Comparison of ENCODE assay signal across 8 cellular contexts in the genomic region with DNA sequence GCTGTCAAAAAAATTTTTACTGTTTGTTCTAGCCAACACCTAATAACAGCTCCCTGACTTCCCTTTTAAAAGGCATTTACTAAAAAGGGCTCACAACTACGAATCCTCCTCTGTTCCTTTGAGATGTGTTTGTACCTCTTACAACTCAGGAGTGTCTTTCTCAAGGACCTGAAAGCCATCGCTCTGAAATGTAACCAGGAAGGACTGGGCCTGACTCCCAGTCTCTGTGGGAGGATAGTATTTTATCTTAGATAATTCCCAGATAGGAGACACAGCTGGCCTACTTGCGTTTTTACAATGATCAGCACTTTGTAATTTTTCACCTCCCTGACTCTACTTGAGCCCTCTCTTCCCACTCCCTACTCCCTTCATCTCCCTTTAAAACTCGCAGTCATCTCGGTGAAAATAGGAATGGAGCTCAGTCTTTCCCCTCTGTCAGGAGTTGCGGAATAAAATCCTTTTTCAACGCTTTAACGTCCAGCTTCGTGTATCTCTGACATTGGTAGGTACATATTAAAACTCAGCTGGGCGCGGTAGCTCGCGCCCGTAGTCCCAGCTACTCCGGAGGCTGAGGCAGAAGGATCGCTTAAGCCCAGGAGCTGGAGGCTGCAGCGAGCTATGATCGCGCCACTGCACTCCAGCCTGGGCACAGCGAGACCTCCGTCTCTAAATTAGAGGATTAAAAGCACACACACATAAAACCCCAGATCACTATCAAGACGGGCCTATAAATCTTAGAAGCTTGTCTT. TPM values are rescaled to one million over a fixed set of nuclear protein-coding genes. Genes with fewer than 3 reads are reported as not detected.
DNase-seq lines count a peak whose midpoint lies in the region; ATAC-seq and TF ChIP-seq lines count a peak whose summit lies in the region.

No MANE protein-coding gene starts in this region.

- H3K36me3 ChIP-seq in A673 (ENCODE audit: insufficient read depth, low read length, poor library complexity, severe bottlenecking) (no peaks in the 10 kb centered on the region), HUES48 (ENCODE audit: control insufficient read depth, insufficient read depth, low read length) (peaks cover 4% of the 10 kb centered on the region; the same call in 1 of the 2 replicates)

- H3K4me1 ChIP-seq in A673 (ENCODE audit: insufficient read depth, low read length, poor library complexity, severe bottlenecking) (peaks cover 25% of the 10 kb centered on the region), HUES48 (ENCODE audit: control insufficient read depth, insufficient read depth, low read length) (peaks cover 11% of the 10 kb centered on the region)

- BruUV-seq in A673 (replicated peaks; lab: Mats Ljungman, UMichigan) = TSS peak; percentile 40

- no peaks in the 10 kb centered on the region for H3K36me3 Mint-ChIP-seq in type B pancreatic cell

- peak overlapping the region; percentile 95 for H3K9ac ChIP-seq in HUES48 (ENCODE audit: low read depth, low read length)

- H3K27ac ChIP-seq in A673 (ENCODE audit: low read depth, low read length, poor library complexity, severe bottlenecking) = peak overlapping the region; percentile 97
- no peak overlapping the region for H3K27ac ChIP-seq in HUES48 (ENCODE audit: low read depth, low read length)
- H3K27ac ChIP-seq in angular gyrus (ENCODE audit: low read depth, low read length) = peak overlapping the region; percentile 79

- H3K27me3 Mint-ChIP-seq in type B pancreatic cell = no peaks in the 10 kb centered on the region

- DNase-seq in A673 (ENCODE audit: low spot score) = no peak
- no peak for DNase-seq in left lobe of liver (ENCODE audit: low spot score)
- DNase-seq in type B pancreatic cell (ENCODE audit: extremely low spot score, unreplicated experiment) = no peak
- no peak for DNase-seq in head of caudate nucleus

- CTCF ChIA-PET in A673 (lab: Charles Lee) = no interaction called here

- POLR2A ChIA-PET in A673 (lab: Charles Lee; ENCODE audit: low non-redundant PET) = interaction anchor here (0.7 kb wide), 1 partner anchor 137 kb away, joined by 9 read pairs; no protein-coding TSS in a partner anchor

- H3K9me3 Mint-ChIP-seq in type B pancreatic cell = no peaks in the 10 kb centered on the region

- ATAC-seq in left lobe of liver = peak; percentile 2
- ATAC-seq in HG02763 (IDR thresholded peaks at IDR 0.05; ENCODE audit: unreplicated experiment) = no peak
- no peak for ATAC-seq in HG03469 (IDR thresholded peaks at IDR 0.05; ENCODE audit: unreplicated experiment)

- H3K4me3 Mint-ChIP-seq in type B pancreatic cell = peak overlapping the region; percentile 98

- peak overlapping the region; percentile 97 for H3K27ac Mint-ChIP-seq in type B pancreatic cell

- TF ChIP-seq CTCF in A673 (conservative IDR thresholded peaks at IDR 0.05; ENCODE audit: low read depth, low read length) (no peak), type B pancreatic cell (conservative IDR thresholded peaks at IDR 0.05) (no peak)

- intact Hi-C loops in A673 (cut with micrococcal nuclease; ENCODE audit: unreplicated experiment) = no loop called here
- intact Hi-C loops in head of caudate nucleus (cut with DNase I) = loop anchor here (5.0 kb wide), 1 partner anchor 37 kb away; a partner anchor contains a TSS

- peak overlapping the region; percentile 95 for H3K4me3 ChIP-seq in A673 (ENCODE audit: low read depth, low read length, poor library complexity, severe bottlenecking)
- peak overlapping the region; percentile 82 for H3K4me3 ChIP-seq in HUES48 (ENCODE audit: low read depth, low read length)

- no peaks in the 10 kb centered on the region for H3K9me3 ChIP-seq in A673 (ENCODE audit: low read depth, low read length, poor library complexity, severe bottlenecking)
- no peaks in the 10 kb centered on the region for H3K9me3 ChIP-seq in HUES48 (ENCODE audit: control insufficient read depth, insufficient read depth, low read length)

- H3K4me1 Mint-ChIP-seq in type B pancreatic cell (ENCODE audit: unreplicated experiment) = peaks cover 36% of the 10 kb centered on the region

- H3K27me3 ChIP-seq in A673 (replicated peaks; ENCODE audit: insufficient read depth, low read depth, low read length, poor library complexity) = no peaks in the 10 kb centered on the region
- H3K27me3 ChIP-seq in HUES48 (ENCODE audit: control insufficient read depth, insufficient read depth, low read length) = no peaks in the 10 kb centered on the region

RNA-seq across cellular contexts. Expression of a gene that starts 1.1 kb away (rescaled TPM):
- total RNA-seq in A673 (2021) (8.5 and 9.3 TPM in 2 replicates), left lobe of liver (10.0 TPM), type B pancreatic cell (ENCODE audit: low replicate concordance) (18.6 and 18.7 TPM in 2 replicates)

RNA-seq across cellular contexts. Expression of a gene that starts 13.2 kb away (rescaled TPM):
- total RNA-seq in A673 (2021) (not detected in 2 replicates), left lobe of liver (not detected), type B pancreatic cell (ENCODE audit: low replicate concordance) (0.87 TPM in 1 of 2 replicates, not detected in the other)

RNA-seq across cellular contexts. Expression of a gene that starts 38.1 kb away (rescaled TPM):
- total RNA-seq in A673 (2021) (10.9 and 11.4 TPM in 2 replicates), left lobe of liver (1.7 TPM), type B pancreatic cell (ENCODE audit: low replicate concordance) (4.9 and 18.8 TPM in 2 replicates)
